21 cellular contexts compared by ENCODE assay signal in genomic region chr9:107390319-107390718, GRCh38.
DNase-seq lines count a peak whose midpoint lies in the region; ATAC-seq and TF ChIP-seq lines count a peak whose summit lies in the region.
"Had no signal": no experiment of that assay in that cellular context is flagged by ENCODE, and none has a peak within 500 bp of the region (broad histone marks: within the 10 kb centered on the region; RNA-seq: fewer than 3 reads in every experiment).

No MANE protein-coding gene starts in this region.

- 31 to 37% methylated on average over 9 of the region's 9 CpGs for WGBS in GM23248 (ENCODE audit: low coverage in 1 of 2, low lambda C conversion rate in 2 of 2, missing lambda C conversion rate in 2 of 2), 2 experiments

- H3F3A ChIP-seq in GM23248 (ENCODE audit: insufficient read depth): peaks cover 6% of the 10 kb centered on the region

- no peaks in the 10 kb centered on the region for H3K9me3 ChIP-seq in GM23248 (ENCODE audit: low read depth)
- H3K9me3 ChIP-seq in RWPE2 (ENCODE audit: severe bottlenecking): no peaks in the 10 kb centered on the region
- no peaks in the 10 kb centered on the region for H3K9me3 ChIP-seq in skeletal muscle tissue (ENCODE audit: control insufficient read depth in 3 of 3, low read length in 3 of 3)
- H3K9me3 ChIP-seq: neutrophil, upper lobe of right lung had no signal

- H3K4me1 ChIP-seq in GM23248 (ENCODE audit: insufficient read depth) (peaks cover 18% of the 10 kb centered on the region), RWPE2 (ENCODE audit: insufficient read depth, poor library complexity, severe bottlenecking) (peaks cover 24% of the 10 kb centered on the region), skeletal muscle tissue (ENCODE audit: control insufficient read depth in 3 of 3, insufficient read depth in 3 of 3, low read length in 3 of 3) (peaks cover 28 to 35% (median 30%) of the 10 kb centered on the region in 3 donors)

- H3K9ac ChIP-seq in GM23248 (no peak overlapping the region), skeletal muscle tissue (ENCODE audit: low read depth in 1 of 3, low read length in 3 of 3) (no peak overlapping the region)
- H3K9ac ChIP-seq: KMS-11 had no signal

- no peaks in the 10 kb centered on the region for H3K9me2 ChIP-seq in GM23248 (ENCODE audit: insufficient read depth)

- no peak overlapping the region for H3K4me3 ChIP-seq in GM23248
- no peak overlapping the region for H3K4me3 ChIP-seq in RWPE2 (ENCODE audit: severe bottlenecking)
- no peak overlapping the region for H3K4me3 ChIP-seq in fibroblast of mammary gland (ENCODE audit: control insufficient read depth, low read depth, low read length)
- H3K4me3 ChIP-seq in skeletal muscle tissue (ENCODE audit: low read length in 3 of 3): no peak overlapping the region
- H3K4me3 ChIP-seq: upper lobe of right lung had no signal

- H3K36me3 ChIP-seq in GM23248 (ENCODE audit: low read depth) (no peaks in the 10 kb centered on the region), RWPE2 (ENCODE audit: low read depth) (no peaks in the 10 kb centered on the region), skeletal muscle tissue (ENCODE audit: control insufficient read depth in 3 of 3, insufficient read depth in 3 of 3, low read length in 3 of 3) (no peaks in the 10 kb centered on the region)
- H3K36me3 ChIP-seq: brain microvascular endothelial cell, neutrophil, upper lobe of right lung had no signal

- peak overlapping the region; percentile 54; the same call in 1 of the 2 replicates for H2AFZ ChIP-seq in GM23248

- TF ChIP-seq CTCF in RWPE2 (IDR thresholded peaks at IDR 0.05; ENCODE audit: poor library complexity, severe bottlenecking) (no peak), fibroblast of mammary gland (conservative IDR thresholded peaks at IDR 0.05; ENCODE audit: control insufficient read depth, insufficient read depth, low read depth, low read length) (no peak)

- no peaks in the 10 kb centered on the region for H3K79me2 ChIP-seq in GM23248 (ENCODE audit: insufficient read depth)

- H4K20me1 ChIP-seq in GM23248 (ENCODE audit: insufficient read depth): no peaks in the 10 kb centered on the region

- no peak overlapping the region for H3K4me2 ChIP-seq in GM23248 (ENCODE audit: unreplicated experiment)
- H3K4me2 ChIP-seq: KMS-11 had no signal

- no peaks in the 10 kb centered on the region for H3K27me3 ChIP-seq in GM23248 (replicated peaks; ENCODE audit: insufficient read depth)
- no peaks in the 10 kb centered on the region for H3K27me3 ChIP-seq in RWPE2 (ENCODE audit: insufficient read depth, poor library complexity, severe bottlenecking)
- H3K27me3 ChIP-seq in skeletal muscle tissue (ENCODE audit: control insufficient read depth in 3 of 3, insufficient read depth in 3 of 3, low read length in 3 of 3): no peaks in the 10 kb centered on the region
- H3K27me3 ChIP-seq: brain microvascular endothelial cell, upper lobe of right lung had no signal

- DNase-seq in GM23248: peak; percentile 54
- DNase-seq in RWPE2 (ENCODE audit: low spot score): no peak
- peak; percentile 28 for DNase-seq in fibroblast of mammary gland (ENCODE audit: low read depth)
- DNase-seq: activated CD4-positive, alpha-beta T cell treated with anti-CD3 and anti-CD28 coated beads, Interleukin-2, amount 50 U/mL, for 48 hours; activated CD4-positive, CD25-positive, alpha-beta regulatory T cell; activated effector memory CD4-positive, alpha-beta T cell treated with Interleukin-2 at 50 U/mL for 16 hours; brain microvascular endothelial cell; CD4-positive, CD25-positive, alpha-beta regulatory T cell; HFFc6; islet precursor cell; NCI-H1694; NCI-H774; SHP77; SW 1271 had no signal

- ATAC-seq in RWPE2 (ENCODE audit: low read depth) (no peak), GM18519 (IDR thresholded peaks at IDR 0.05; ENCODE audit: low FRiP score, unreplicated experiment) (no peak), GM19023 (IDR thresholded peaks at IDR 0.05; ENCODE audit: unreplicated experiment) (no peak), GM19351 (IDR thresholded peaks at IDR 0.05; ENCODE audit: unreplicated experiment) (no peak)

- H3K27ac ChIP-seq in GM23248: peak overlapping the region; percentile 30; the same call in 1 of the 2 replicates
- H3K27ac ChIP-seq in RWPE2 (ENCODE audit: poor library complexity, severe bottlenecking): peak overlapping the region; percentile 50
- H3K27ac ChIP-seq in skeletal muscle tissue (ENCODE audit: low read depth, low read length): peak overlapping the region; percentile 15
- H3K27ac ChIP-seq: brain microvascular endothelial cell, KMS-11, neutrophil, upper lobe of right lung had no signal

- in situ Hi-C loops in GM23248 (cut with MboI): no loop called here
